ENCODE assay signal across 8 cellular contexts in the genomic region with DNA sequence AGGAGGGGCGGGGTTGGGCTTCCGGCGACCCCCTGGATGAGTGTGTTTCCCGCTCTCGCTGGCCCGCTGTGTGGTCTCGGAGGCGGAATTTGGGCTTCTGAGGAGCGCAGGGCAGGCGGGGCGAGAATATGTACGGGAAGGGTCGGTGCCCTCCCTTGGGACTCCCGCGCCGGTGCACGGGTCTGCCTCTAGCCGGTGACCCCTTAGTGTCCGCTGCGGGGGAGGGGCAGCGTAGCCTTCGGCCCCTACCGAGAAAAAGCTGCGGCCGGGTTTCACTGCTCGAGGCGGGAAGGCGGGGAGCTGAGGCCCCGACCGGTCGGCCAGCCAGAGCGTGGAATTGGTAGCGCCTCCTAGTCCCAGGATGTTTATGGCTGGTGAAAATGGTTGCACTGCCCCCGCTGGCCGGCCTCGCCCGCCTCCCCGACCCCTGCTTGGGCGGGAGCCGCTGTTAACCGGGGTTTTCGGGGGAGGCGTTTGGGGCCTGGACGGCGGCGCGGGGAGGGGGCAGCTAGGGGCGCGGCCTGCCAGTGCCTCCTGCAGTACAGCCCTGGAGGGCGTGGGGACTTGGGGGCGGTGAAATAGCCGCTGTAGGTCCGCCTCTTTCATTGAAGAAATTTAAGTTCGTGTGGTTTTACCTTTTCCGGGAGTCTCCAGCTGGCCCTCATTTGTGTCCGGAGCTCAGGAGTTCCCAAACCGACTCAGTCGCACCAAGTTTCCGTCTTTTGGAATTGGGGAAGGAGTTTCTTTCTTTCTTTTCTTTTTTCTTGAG. TPM values are rescaled to one million over a fixed set of nuclear protein-coding genes. Genes with fewer than 3 reads are reported as not detected.
DNase-seq lines count a peak whose midpoint lies in the region; ATAC-seq and TF ChIP-seq lines count a peak whose summit lies in the region.

UGP2 (plus strand) TSS at position 643 of the 769 bp plus-strand sequence. CDS start 290 bp downstream, outside the sequence.

- no peaks in the 10 kb centered on the region for H3K9me3 ChIP-seq in parathyroid adenoma (ENCODE audit: control insufficient read depth, low read length)
- H3K9me3 ChIP-seq in tibial nerve: no peaks in the 10 kb centered on the region

- H3K27me3 ChIP-seq in parathyroid adenoma (ENCODE audit: control insufficient read depth, insufficient read depth, low read length): no peaks in the 10 kb centered on the region
- H3K27me3 ChIP-seq in tibial nerve: no peaks in the 10 kb centered on the region

- peaks cover 12 to 32% of the 10 kb centered on the region in 2 donors for H3K36me3 Mint-ChIP-seq in activated naive CD4-positive, alpha-beta T cell treated with anti-CD3 and anti-CD28 coated beads, Interleukin-2, amount 50 U/mL, for 72 hours
- H3K36me3 Mint-ChIP-seq in glutamatergic neuron (ENCODE audit: unreplicated experiment): no peaks in the 10 kb centered on the region

- H3K4me3 Mint-ChIP-seq in glutamatergic neuron (ENCODE audit: unreplicated experiment): peak within 1 kb of the TSS; percentile 99

- H3K9ac ChIP-seq in parathyroid adenoma: peak within 1 kb of the TSS; percentile 95

- H3K79me2 ChIP-seq in parathyroid adenoma: peaks cover 25% of the 10 kb centered on the region

- TF ChIP-seq POLR2A in tibial nerve (IDR thresholded peaks at IDR 0.05): peak; percentile 55 to 60

- peak; percentile 7 for TF ChIP-seq CTCF in glutamatergic neuron (IDR thresholded peaks at IDR 0.05; ENCODE audit: partially characterized antibody, unreplicated experiment)
- peak; percentile 59 for TF ChIP-seq CTCF in parathyroid adenoma (IDR thresholded peaks at IDR 0.05)
- TF ChIP-seq CTCF in tibial nerve (IDR thresholded peaks at IDR 0.05): peak in 2 of 5 experiments; percentile 5 to 8

- H3K27me3 Mint-ChIP-seq in glutamatergic neuron (ENCODE audit: unreplicated experiment): peaks cover 2% of the 10 kb centered on the region

- H2AFZ ChIP-seq in parathyroid adenoma: peak within 1 kb of the TSS; percentile 95

- H3K4me3 ChIP-seq in parathyroid adenoma (ENCODE audit: low read depth, low read length) (peak within 1 kb of the TSS; percentile 93), tibial nerve (peak within 1 kb of the TSS; percentile 68 to 94 (median 88))

- ATAC-seq in HG02571 (IDR thresholded peaks at IDR 0.05; ENCODE audit: unreplicated experiment): peak; percentile 47
- ATAC-seq in activated naive CD4-positive, alpha-beta T cell treated with anti-CD3 and anti-CD28 coated beads, Interleukin-2, amount 50 U/mL, for 72 hours: peak; percentile 61 to 81

- no peaks in the 10 kb centered on the region for H3K9me3 Mint-ChIP-seq in activated naive CD4-positive, alpha-beta T cell treated with anti-CD3 and anti-CD28 coated beads, Interleukin-2, amount 50 U/mL, for 72 hours
- peaks cover 6% of the 10 kb centered on the region for H3K9me3 Mint-ChIP-seq in glutamatergic neuron (ENCODE audit: unreplicated experiment)

- DNase-seq in GM04504 (ENCODE audit: low read depth): peak; percentile 83
- DNase-seq in NCI-H1048 (lab: John Stamatoyannopoulos, UW): peak; percentile 79
- peak; percentile 49 for DNase-seq in SKM-1 (lab: John Stamatoyannopoulos, UW; ENCODE audit: unreplicated experiment)
- peak; percentile 83 for DNase-seq in activated naive CD4-positive, alpha-beta T cell treated with anti-CD3 and anti-CD28 coated beads, Interleukin-2, amount 50 U/mL, for 72 hours (ENCODE audit: low spot score in 2 of 2)
- peak; percentile 88 for DNase-seq in glutamatergic neuron
- DNase-seq in tibial nerve (ENCODE audit: low spot score in 2 of 2): peak; percentile 83 to 87

- H3K4me1 Mint-ChIP-seq in glutamatergic neuron (ENCODE audit: low read depth, unreplicated experiment): peaks cover 22% of the 10 kb centered on the region

- peak within 1 kb of the TSS; percentile 99 to 100 for H3K27ac Mint-ChIP-seq in activated naive CD4-positive, alpha-beta T cell treated with anti-CD3 and anti-CD28 coated beads, Interleukin-2, amount 50 U/mL, for 72 hours
- H3K27ac Mint-ChIP-seq in glutamatergic neuron (ENCODE audit: unreplicated experiment): peak within 1 kb of the TSS; percentile 95

- peak within 1 kb of the TSS; percentile 90 for H3K4me2 ChIP-seq in parathyroid adenoma (ENCODE audit: low read length)

- H3K27ac ChIP-seq in parathyroid adenoma: peak within 1 kb of the TSS; percentile 99
- H3K27ac ChIP-seq in tibial nerve: peak within 1 kb of the TSS; percentile 95 to 98 (median 97)

- H3K36me3 ChIP-seq in parathyroid adenoma (ENCODE audit: control insufficient read depth, insufficient read depth, low read length) (no peaks in the 10 kb centered on the region), tibial nerve (no peaks in the 10 kb centered on the region)

- peak in 1 of 2 donors; percentile 80 for TF ChIP-seq EP300 in tibial nerve (IDR thresholded peaks at IDR 0.05)

- WGBS in tibial nerve, 2 donors: 0 to 1% methylated on average over 32 to 51 of the region's 59 CpGs

- H3K4me1 ChIP-seq in parathyroid adenoma: peaks cover 3% of the 10 kb centered on the region
- H3K4me1 ChIP-seq in tibial nerve: peaks cover 0 to 48% (median 11%) of the 10 kb centered on the region in 4 donors

RNA-seq across cellular contexts. Expression of gene UGP2, which starts in this region (rescaled TPM):
- total RNA-seq in activated naive CD4-positive, alpha-beta T cell treated with anti-CD3 and anti-CD28 coated beads, Interleukin-2, amount 50 U/mL, for 72 hours: 100 to 1,000 TPM in 1 of 2 donors, 10 to 100 TPM in 1; 97.2 to 100 TPM
- 68.6 TPM for total RNA-seq in glutamatergic neuron (ENCODE audit: unreplicated experiment)
- 100 to 1,000 TPM in 2 of 4 donors, 10 to 100 TPM in 2; 80.8 to 137 (median 103) TPM for total RNA-seq in tibial nerve

Comparison
In these comparisons a context has a peak if more than half of its experiments do, and no peak if none do; other contexts are left out.
1. Peak in every context shown above with its lines: DNase-seq, ATAC-seq, H3K4me3 ChIP-seq and H3K27ac ChIP-seq.